14 cellular contexts compared by ENCODE assay signal in genomic region chr22:37267661-37268413, GRCh38. TPM values are rescaled to one million over a fixed set of nuclear protein-coding genes. Genes with fewer than 3 reads are reported as not detected.
DNase-seq lines count a peak whose midpoint lies in the region; ATAC-seq, FAIRE-seq and TF ChIP-seq lines count a peak whose summit lies in the region.
"Had no signal": no experiment of that assay in that cellular context is flagged by ENCODE, and none has a peak within 500 bp of the region (broad histone marks: within the 10 kb centered on the region; RNA-seq: fewer than 3 reads in every experiment).

No MANE protein-coding gene starts in this region.

- no peaks in the 10 kb centered on the region for H3K79me2 ChIP-seq in astrocyte (ENCODE audit: insufficient read depth, low read length)

- no peak for FAIRE-seq in astrocyte (lab: Jason Lieb, UNC)
- FAIRE-seq: colon had no signal

- H3K27me3 Mint-ChIP-seq in T-helper 1 cell treated with Interleukin-12 subunit alpha and Interleukin-12 subunit beta and Interleukin-4 antibody, amounts not matched to agents 30 μg/mL and 1 μg/mL, for 36 hours (ENCODE audit: low read depth), result no peaks in the 10 kb centered on the region
- peaks cover 17% of the 10 kb centered on the region for H3K27me3 Mint-ChIP-seq in astrocyte (ENCODE audit: low read depth, unreplicated experiment)

- peak overlapping the region; percentile 86 for H3K27ac Mint-ChIP-seq in T-helper 1 cell treated with Interleukin-12 subunit alpha and Interleukin-12 subunit beta and Interleukin-4 antibody, amounts not matched to agents 30 μg/mL and 1 μg/mL, for 36 hours
- H3K27ac Mint-ChIP-seq in astrocyte (ENCODE audit: unreplicated experiment), result no peak overlapping the region

- H3K36me3 ChIP-seq in astrocyte (ENCODE audit: insufficient read depth, low read length), result no peaks in the 10 kb centered on the region
- H3K36me3 ChIP-seq in psoas muscle (ENCODE audit: insufficient read depth in 1 of 2, low read depth in 1 of 2), result no peaks in the 10 kb centered on the region

- no peaks in the 10 kb centered on the region for H3K27me3 ChIP-seq in astrocyte (ENCODE audit: insufficient read depth, low read length)
- H3K27me3 ChIP-seq in psoas muscle (ENCODE audit: insufficient read depth in 3 of 3, low read length in 2 of 3), result peaks cover 0 to 35% (median 6%) of the 10 kb centered on the region in 3 donors

- intact Hi-C loops in psoas muscle (cut with DNase I), result no loop called here

- H3K4me1 ChIP-seq in astrocyte (ENCODE audit: insufficient read depth, low read length) (peaks cover 9% of the 10 kb centered on the region), psoas muscle (no peaks in the 10 kb centered on the region)

- H3K4me3 ChIP-seq in astrocyte (ENCODE audit: insufficient read depth, low read depth, low read length) (no peak overlapping the region), psoas muscle (peak overlapping the region; percentile 22)

- ATAC-seq in psoas muscle (no peak), HG03460 (IDR thresholded peaks at IDR 0.05; ENCODE audit: unreplicated experiment) (no peak), GM18868 (IDR thresholded peaks at IDR 0.05; ENCODE audit: unreplicated experiment) (no peak)

- no peak for DNase-seq in T-helper 1 cell
- peak; percentile 77 to 92 for DNase-seq in NOMO-1 (lab: John Stamatoyannopoulos, UW; ENCODE audit: unreplicated experiment in 2 of 2)
- DNase-seq in astrocyte (ENCODE audit: low read depth), result no peak
- DNase-seq in psoas muscle, result no peak
- no peak for DNase-seq in NCI-H1092 (lab: John Stamatoyannopoulos, UW)

- H3K27ac ChIP-seq in astrocyte (ENCODE audit: low read depth, low read length) (no peak overlapping the region), psoas muscle (no peak overlapping the region)

- peak overlapping the region; percentile 79 for H3K4me2 ChIP-seq in astrocyte (ENCODE audit: low read length)

- peaks cover 26% of the 10 kb centered on the region for H3K4me1 Mint-ChIP-seq in T-helper 1 cell treated with Interleukin-12 subunit alpha and Interleukin-12 subunit beta and Interleukin-4 antibody, amounts not matched to agents 30 μg/mL and 1 μg/mL, for 36 hours (ENCODE audit: low read depth)
- H3K4me1 Mint-ChIP-seq in astrocyte (ENCODE audit: low read depth, unreplicated experiment), result peaks cover 2% of the 10 kb centered on the region

- peaks cover 1% of the 10 kb centered on the region for H3K36me3 Mint-ChIP-seq in T-helper 1 cell treated with Interleukin-12 subunit alpha and Interleukin-12 subunit beta and Interleukin-4 antibody, amounts not matched to agents 30 μg/mL and 1 μg/mL, for 36 hours (ENCODE audit: low read depth)
- no peaks in the 10 kb centered on the region for H3K36me3 Mint-ChIP-seq in astrocyte (ENCODE audit: low read depth, unreplicated experiment)

- H2AFZ ChIP-seq in astrocyte (ENCODE audit: low read depth, low read length), result no peak overlapping the region

- peaks cover 15% of the 10 kb centered on the region for H3K9me3 ChIP-seq in astrocyte (ENCODE audit: insufficient read depth, low read depth, low read length)
- H3K9me3 ChIP-seq in psoas muscle, result no peaks in the 10 kb centered on the region

- H3K9me3 Mint-ChIP-seq in T-helper 1 cell treated with Interleukin-12 subunit alpha and Interleukin-12 subunit beta and Interleukin-4 antibody, amounts not matched to agents 30 μg/mL and 1 μg/mL, for 36 hours, result peaks cover 9% of the 10 kb centered on the region
- peaks cover 20% of the 10 kb centered on the region for H3K9me3 Mint-ChIP-seq in astrocyte (ENCODE audit: unreplicated experiment)

- H3K9ac ChIP-seq in astrocyte (ENCODE audit: low read length), result no peak overlapping the region

- 67 to 73% (median 69%) methylated on average over 11 of the region's 11 CpGs for WGBS in psoas muscle, 3 donors

- H4K20me1 ChIP-seq in astrocyte (ENCODE audit: insufficient read depth, low read length), result no peaks in the 10 kb centered on the region

- H3K4me3 Mint-ChIP-seq in T-helper 1 cell treated with Interleukin-12 subunit alpha and Interleukin-12 subunit beta and Interleukin-4 antibody, amounts not matched to agents 30 μg/mL and 1 μg/mL, for 36 hours, result peak overlapping the region; percentile 74
- H3K4me3 Mint-ChIP-seq in astrocyte (ENCODE audit: unreplicated experiment), result no peak overlapping the region

- TF ChIP-seq CTCF in astrocyte (IDR thresholded peaks at IDR 0.05; ENCODE audit: insufficient read depth, low read depth, low read length), result no peak
- no peak for TF ChIP-seq CTCF in psoas muscle (IDR thresholded peaks at IDR 0.05)

RNA-seq across cellular contexts. Expression of gene CYTH4, which starts 14.5 kb away (rescaled TPM):
- total RNA-seq in astrocyte (not detected in 2 replicates), psoas muscle (1 to 10 TPM; 3.0 to 8.5 (median 3.8) TPM)
- polyA plus RNA-seq in psoas muscle, result under 1 TPM; 0.63 to 0.83 (median 0.76) TPM
- total RNA-seq: A673, HT-29, NCI-H460 had no signal

RNA-seq across cellular contexts. Expression of gene RAC2, which starts 23.8 kb away (rescaled TPM):
- 0.61 and 0.65 TPM in 2 replicates for total RNA-seq in astrocyte
- total RNA-seq in psoas muscle, result 1 to 10 TPM; 2.3 to 5.0 (median 3.0) TPM
- polyA plus RNA-seq in psoas muscle, result 1 to 10 TPM in 2 of 3 donors, under 1 TPM in 1; 0.90 to 1.8 (median 1.5) TPM

RNA-seq across cellular contexts. Expression of gene SSTR3, which starts 55.6 kb away (rescaled TPM):
- 0.07 TPM in 1 of 2 replicates, not detected in the other for total RNA-seq in astrocyte
- not detected for total RNA-seq in psoas muscle
- polyA plus RNA-seq in psoas muscle, result under 1 TPM in 1 of 3 donors, not detected in 2; 0.01 TPM
- total RNA-seq: A673, H4, HT-29, NCI-H460, right cardiac atrium had no signal
- polyA plus RNA-seq: right cardiac atrium had no signal

Comparison
In these comparisons a context has a peak if more than half of its experiments do, and no peak if none do; other contexts are left out.
1. DNase-seq: peak in NOMO-1 (2 of 2); none in T-helper 1 cell (0 of 5), astrocyte (single experiment), psoas muscle (0 of 2) and NCI-H1092 (single experiment).